ENCODE assay signal across 8 cellular contexts in genomic region chr1:37989381-37989930, GRCh38. TPM values are rescaled to one million over a fixed set of nuclear protein-coding genes. Genes with fewer than 3 reads are reported as not detected.
DNase-seq lines count a peak whose midpoint lies in the region; ATAC-seq and TF ChIP-seq lines count a peak whose summit lies in the region.

No MANE protein-coding gene starts in this region.

- peak; percentile 42 for ATAC-seq in GM21717 (IDR thresholded peaks at IDR 0.05; ENCODE audit: unreplicated experiment)
- peak; percentile 60 for ATAC-seq in activated CD8-positive, alpha-beta T cell treated with anti-CD3 and anti-CD28 coated beads, Interleukin-2, amount 10 ng/mL, durations not matched to agents 7 days and 5 days

- H3K27ac Mint-ChIP-seq in activated CD8-positive, alpha-beta T cell treated with anti-CD3 and anti-CD28 coated beads, Interleukin-2, amount 10 ng/mL, durations not matched to agents 7 days and 5 days: peak overlapping the region; percentile 90
- H3K27ac Mint-ChIP-seq in nephron progenitor cell: peak overlapping the region; percentile 97

- peaks cover 30% of the 10 kb centered on the region for H3K36me3 Mint-ChIP-seq in activated CD8-positive, alpha-beta T cell treated with anti-CD3 and anti-CD28 coated beads, Interleukin-2, amount 10 ng/mL, durations not matched to agents 7 days and 5 days (ENCODE audit: low read depth)
- peaks cover 36% of the 10 kb centered on the region for H3K36me3 Mint-ChIP-seq in nephron progenitor cell (ENCODE audit: low read depth)

- H3K27me3 Mint-ChIP-seq in activated CD8-positive, alpha-beta T cell treated with anti-CD3 and anti-CD28 coated beads, Interleukin-2, amount 10 ng/mL, durations not matched to agents 7 days and 5 days (ENCODE audit: low read depth): no peaks in the 10 kb centered on the region
- no peaks in the 10 kb centered on the region for H3K27me3 Mint-ChIP-seq in nephron progenitor cell (ENCODE audit: low read depth, poor library complexity)

- TF ChIP-seq EP300 in esophagus muscularis mucosa (IDR thresholded peaks at IDR 0.05): no peak

- peak overlapping the region; percentile 76 to 87 (median 83) for H3K27ac ChIP-seq in esophagus muscularis mucosa (replicated peaks in 1 of 4)

- intact Hi-C loops in esophagus muscularis mucosa (cut with DNase I): loop anchor here (10.0 kb wide), 1 partner anchor 125 kb away; no protein-coding TSS in a partner anchor

- CTCF ChIA-PET in activated CD8-positive, alpha-beta T cell treated with anti-CD3 and anti-CD28 coated beads, Interleukin-2, amount 10 ng/mL, durations not matched to agents 7 days and 5 days (lab: Charles Lee): interaction anchor here (0.7 to 9.7 kb wide), 12 partner anchors 11 to 181 kb away, joined by 3 to 215 read pairs (median 5); partner anchors contain the start of genes C1orf122, INPP5B, UTP11 and YRDC

- WGBS in esophagus muscularis mucosa: under 1% methylated on average over 21 of the region's 30 CpGs

- H3K4me1 ChIP-seq in esophagus muscularis mucosa: peaks cover 20 to 33% (median 24%) of the 10 kb centered on the region in 4 donors

- peaks cover 25 to 37% (median 34%) of the 10 kb centered on the region in 4 donors for H3K36me3 ChIP-seq in esophagus muscularis mucosa

- H3K4me3 ChIP-seq in LNCaP clone FGC (ENCODE audit: low read depth, low read length) (peak overlapping the region; percentile 91), esophagus muscularis mucosa (peak overlapping the region; percentile 68 to 95 (median 82))

- TF ChIP-seq CTCF in LNCaP clone FGC (IDR thresholded peaks at IDR 0.05; ENCODE audit: control insufficient read depth, extremely low read depth, insufficient read depth): no peak
- no peak for TF ChIP-seq CTCF in esophagus muscularis mucosa (IDR thresholded peaks at IDR 0.05)
- no peak for TF ChIP-seq CTCF in nephron progenitor cell (IDR thresholded peaks at IDR 0.05)

- DNase-seq in GF-D8 (lab: John Stamatoyannopoulos, UW) (peak; percentile 37), LNCaP clone FGC (ENCODE audit: low read depth) (peak; percentile 14), esophagus muscularis mucosa (ENCODE audit: extremely low spot score) (no peak), nephron progenitor cell (peak; percentile 51), NCI-H1105 treated with DMSO at 0.1 percent for 48 hours (lab: John Stamatoyannopoulos, UW) (no peak), OCI-M2 (lab: John Stamatoyannopoulos, UW; ENCODE audit: unreplicated experiment) (no peak)
- DNase-seq in activated CD8-positive, alpha-beta T cell treated with anti-CD3 and anti-CD28 coated beads, Interleukin-2, amount 10 ng/mL, durations not matched to agents 7 days and 5 days: peak; percentile 59

- no peaks in the 10 kb centered on the region for H3K27me3 ChIP-seq in esophagus muscularis mucosa

- no peak for TF ChIP-seq POLR2A in esophagus muscularis mucosa (IDR thresholded peaks at IDR 0.05; ENCODE audit: low read depth)

- no peaks in the 10 kb centered on the region for H3K9me3 Mint-ChIP-seq in activated CD8-positive, alpha-beta T cell treated with anti-CD3 and anti-CD28 coated beads, Interleukin-2, amount 10 ng/mL, durations not matched to agents 7 days and 5 days (ENCODE audit: insufficient read depth)
- no peaks in the 10 kb centered on the region for H3K9me3 Mint-ChIP-seq in nephron progenitor cell

- POLR2A ChIA-PET in activated CD8-positive, alpha-beta T cell treated with anti-CD3 and anti-CD28 coated beads, Interleukin-2, amount 10 ng/mL, durations not matched to agents 7 days and 5 days (lab: Charles Lee): interaction anchor here (0.6 to 2.1 kb wide), 9 partner anchors 11 to 299 kb away, joined by 3 to 12 read pairs (median 3); partner anchors contain the start of gene UTP11

- H3K9me3 ChIP-seq in esophagus muscularis mucosa: no peaks in the 10 kb centered on the region

- H3K4me1 Mint-ChIP-seq in activated CD8-positive, alpha-beta T cell treated with anti-CD3 and anti-CD28 coated beads, Interleukin-2, amount 10 ng/mL, durations not matched to agents 7 days and 5 days (ENCODE audit: low read depth): peaks cover 26% of the 10 kb centered on the region
- H3K4me1 Mint-ChIP-seq in nephron progenitor cell: peaks cover 20% of the 10 kb centered on the region

- peak overlapping the region; percentile 95 for H3K4me3 Mint-ChIP-seq in activated CD8-positive, alpha-beta T cell treated with anti-CD3 and anti-CD28 coated beads, Interleukin-2, amount 10 ng/mL, durations not matched to agents 7 days and 5 days
- peak overlapping the region; percentile 99 for H3K4me3 Mint-ChIP-seq in nephron progenitor cell

RNA-seq across cellular contexts. Expression of gene SF3A3, which starts 0.4 kb away (rescaled TPM):
- 10 to 100 TPM; 86.3 to 98.0 TPM for total RNA-seq in activated CD8-positive, alpha-beta T cell treated with anti-CD3 and anti-CD28 coated beads, Interleukin-2, amount 10 ng/mL, durations not matched to agents 7 days and 5 days
- 10 to 100 TPM; 38.2 to 42.4 (median 40.6) TPM for total RNA-seq in esophagus muscularis mucosa

RNA-seq across cellular contexts. Expression of gene FHL3, which starts 15.9 kb away (rescaled TPM):
- 10 to 100 TPM; 12.4 to 13.5 TPM for total RNA-seq in activated CD8-positive, alpha-beta T cell treated with anti-CD3 and anti-CD28 coated beads, Interleukin-2, amount 10 ng/mL, durations not matched to agents 7 days and 5 days
- total RNA-seq in esophagus muscularis mucosa: 10 to 100 TPM; 38.3 to 76.9 (median 52.9) TPM

RNA-seq across cellular contexts. Expression of gene UTP11, which starts 23.1 kb away (rescaled TPM):
- 10 to 100 TPM; 39.0 to 39.5 TPM for total RNA-seq in activated CD8-positive, alpha-beta T cell treated with anti-CD3 and anti-CD28 coated beads, Interleukin-2, amount 10 ng/mL, durations not matched to agents 7 days and 5 days
- total RNA-seq in esophagus muscularis mucosa: 10 to 100 TPM; 39.7 to 55.8 (median 42.4) TPM

RNA-seq across cellular contexts. Expression of gene INPP5B, which starts 42.6 kb away (rescaled TPM):
- total RNA-seq in activated CD8-positive, alpha-beta T cell treated with anti-CD3 and anti-CD28 coated beads, Interleukin-2, amount 10 ng/mL, durations not matched to agents 7 days and 5 days: 10 to 100 TPM; 40.2 to 41.1 TPM
- total RNA-seq in esophagus muscularis mucosa: 10 to 100 TPM; 31.1 to 38.9 (median 36.8) TPM

RNA-seq across cellular contexts. Expression of gene POU3F1, which starts 57.1 kb away (rescaled TPM):
- total RNA-seq in activated CD8-positive, alpha-beta T cell treated with anti-CD3 and anti-CD28 coated beads, Interleukin-2, amount 10 ng/mL, durations not matched to agents 7 days and 5 days: not detected
- 1 to 10 TPM in 1 of 4 donors, under 1 TPM in 2, not detected in 1; 0.29 to 1.3 (median 0.33) TPM for total RNA-seq in esophagus muscularis mucosa

Comparison
In these comparisons a context has a peak if more than half of its experiments do, and no peak if none do; other contexts are left out.
1. DNase-seq: peak in GF-D8 (single experiment), LNCaP clone FGC (single experiment), activated CD8-positive, alpha-beta T cell treated with anti-CD3 and anti-CD28 coated beads, Interleukin-2, amount 10 ng/mL, durations not matched to agents 7 days and 5 days (single experiment) and nephron progenitor cell (single experiment); none in esophagus muscularis mucosa (single experiment), NCI-H1105 treated with DMSO at 0.1 percent for 48 hours (single experiment) and OCI-M2 (single experiment).